In the genomic region with DNA sequence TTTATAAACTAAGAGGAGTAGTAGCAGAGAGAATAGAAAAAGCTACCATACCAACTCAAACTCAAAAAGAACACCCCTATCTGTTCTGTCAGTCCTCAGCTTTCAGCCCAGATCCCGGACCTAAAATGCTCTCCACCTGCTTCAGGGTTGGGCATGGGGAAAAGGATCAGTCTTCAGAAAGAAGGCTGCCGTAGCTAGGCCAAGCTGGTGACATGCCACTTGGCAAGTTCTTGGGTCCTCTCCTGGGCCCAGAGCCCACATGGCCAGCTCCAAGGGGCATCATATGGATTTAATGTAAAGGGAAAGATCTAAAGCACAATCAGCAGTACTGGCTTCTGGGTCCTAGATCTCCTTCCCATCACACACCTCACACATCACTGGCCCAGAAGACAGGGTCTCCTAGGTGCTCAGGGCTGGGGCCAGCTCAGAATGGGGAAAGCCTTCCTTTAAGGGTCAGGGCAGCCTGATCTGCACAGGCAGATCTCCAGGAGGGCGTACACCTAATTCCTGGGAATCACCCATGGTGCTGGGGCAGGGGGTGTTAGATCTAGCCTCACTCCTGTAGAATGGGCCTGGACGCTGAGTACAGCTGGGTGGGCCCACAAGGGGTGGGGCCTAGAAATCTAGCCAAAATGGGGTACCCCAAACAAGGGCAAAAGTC, we compare ENCODE assay signal across 1 cellular context.
TF ChIP-seq lines count a peak whose summit lies in the region.

No MANE protein-coding gene starts in this region.

TF ChIP-seq in WTC11, 78 proteins besides CTCF, POLR2A, EP300 and RAD21 (continued from another document):
- no peak for TF ChIP-seq JAZF1 (CRISPR knock-in tag; IDR thresholded peaks at IDR 0.05)
- TF ChIP-seq ZNF138 (CRISPR knock-in tag; conservative IDR thresholded peaks at IDR 0.05) = no peak
- TF ChIP-seq OVOL2 (CRISPR knock-in tag; IDR thresholded peaks at IDR 0.05; ENCODE audit: borderline replicate concordance) = no peak
- TF ChIP-seq, protein P1, sequence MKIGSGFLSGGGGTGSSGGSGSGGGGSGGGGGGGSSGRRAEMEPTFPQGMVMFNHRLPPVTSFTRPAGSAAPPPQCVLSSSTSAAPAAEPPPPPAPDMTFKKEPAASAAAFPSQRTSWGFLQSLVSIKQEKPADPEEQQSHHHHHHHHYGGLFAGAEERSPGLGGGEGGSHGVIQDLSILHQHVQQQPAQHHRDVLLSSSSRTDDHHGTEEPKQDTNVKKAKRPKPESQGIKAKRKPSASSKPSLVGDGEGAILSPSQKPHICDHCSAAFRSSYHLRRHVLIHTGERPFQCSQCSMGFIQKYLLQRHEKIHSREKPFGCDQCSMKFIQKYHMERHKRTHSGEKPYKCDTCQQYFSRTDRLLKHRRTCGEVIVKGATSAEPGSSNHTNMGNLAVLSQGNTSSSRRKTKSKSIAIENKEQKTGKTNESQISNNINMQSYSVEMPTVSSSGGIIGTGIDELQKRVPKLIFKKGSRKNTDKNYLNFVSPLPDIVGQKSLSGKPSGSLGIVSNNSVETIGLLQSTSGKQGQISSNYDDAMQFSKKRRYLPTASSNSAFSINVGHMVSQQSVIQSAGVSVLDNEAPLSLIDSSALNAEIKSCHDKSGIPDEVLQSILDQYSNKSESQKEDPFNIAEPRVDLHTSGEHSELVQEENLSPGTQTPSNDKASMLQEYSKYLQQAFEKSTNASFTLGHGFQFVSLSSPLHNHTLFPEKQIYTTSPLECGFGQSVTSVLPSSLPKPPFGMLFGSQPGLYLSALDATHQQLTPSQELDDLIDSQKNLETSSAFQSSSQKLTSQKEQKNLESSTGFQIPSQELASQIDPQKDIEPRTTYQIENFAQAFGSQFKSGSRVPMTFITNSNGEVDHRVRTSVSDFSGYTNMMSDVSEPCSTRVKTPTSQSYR (CRISPR knock-in tag; IDR thresholded peaks at IDR 0.05) = no peak
- TF ChIP-seq RORB (CRISPR knock-in tag; IDR thresholded peaks at IDR 0.05) = no peak
- TF ChIP-seq FOXK1 (CRISPR knock-in tag; IDR thresholded peaks at IDR 0.05) = no peak
- TF ChIP-seq ZNF232 (CRISPR knock-in tag; IDR thresholded peaks at IDR 0.05) = no peak
- no peak for TF ChIP-seq TP53 (CRISPR knock-in tag; IDR thresholded peaks at IDR 0.05)
- no peak for TF ChIP-seq GABPB1 (CRISPR knock-in tag; IDR thresholded peaks at IDR 0.05)
- TF ChIP-seq RELA (CRISPR knock-in tag; IDR thresholded peaks at IDR 0.05; ENCODE audit: borderline replicate concordance) = no peak
- TF ChIP-seq CREB1 (CRISPR knock-in tag; IDR thresholded peaks at IDR 0.05) = no peak
- TF ChIP-seq KAT7 (CRISPR knock-in tag; IDR thresholded peaks at IDR 0.05; ENCODE audit: borderline replicate concordance) = no peak
- TF ChIP-seq, protein P2, sequence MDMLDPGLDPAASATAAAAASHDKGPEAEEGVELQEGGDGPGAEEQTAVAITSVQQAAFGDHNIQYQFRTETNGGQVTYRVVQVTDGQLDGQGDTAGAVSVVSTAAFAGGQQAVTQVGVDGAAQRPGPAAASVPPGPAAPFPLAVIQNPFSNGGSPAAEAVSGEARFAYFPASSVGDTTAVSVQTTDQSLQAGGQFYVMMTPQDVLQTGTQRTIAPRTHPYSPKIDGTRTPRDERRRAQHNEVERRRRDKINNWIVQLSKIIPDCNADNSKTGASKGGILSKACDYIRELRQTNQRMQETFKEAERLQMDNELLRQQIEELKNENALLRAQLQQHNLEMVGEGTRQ (CRISPR knock-in tag; IDR thresholded peaks at IDR 0.05) = no peak
- no peak for TF ChIP-seq ESRRA (CRISPR knock-in tag; IDR thresholded peaks at IDR 0.05; ENCODE audit: borderline replicate concordance)
TF ChIP-seq in WTC11: peak in this region for 0.
